Comparison of ENCODE assay signal across 9 cellular contexts in genomic region chr2:71154798-71155197, GRCh38. TPM values are rescaled to one million over a fixed set of nuclear protein-coding genes. Genes with fewer than 3 reads are reported as not detected.
DNase-seq lines count a peak whose midpoint lies in the region; ATAC-seq and TF ChIP-seq lines count a peak whose summit lies in the region.
"Had no signal": no experiment of that assay in that cellular context is flagged by ENCODE, and none has a peak within 500 bp of the region (broad histone marks: within the 10 kb centered on the region; RNA-seq: fewer than 3 reads in every experiment).

No MANE protein-coding gene starts in this region.

- H3F3A ChIP-seq in SU-DHL-6 (ENCODE audit: insufficient read depth) = no peaks in the 10 kb centered on the region

- WGBS in gastroesophageal sphincter (ENCODE audit: low coverage in 1 of 2), 2 donors = 69% methylated on average over 3 of the region's 6 CpGs; no CpG with 5 or more reads in 1 of the 2 donors

- H3K4me1 Mint-ChIP-seq in activated CD4-positive, alpha-beta T cell treated with anti-CD3 and anti-CD28 coated beads for 36 hours = peaks cover 4% of the 10 kb centered on the region

- TF ChIP-seq CTCF in SU-DHL-6 (IDR thresholded peaks at IDR 0.05; ENCODE audit: insufficient read depth, low read length, poor library complexity, severe bottlenecking) (peak; percentile 48), gastroesophageal sphincter (IDR thresholded peaks at IDR 0.05) (no peak)

- peaks cover 0 to 12% (median 0%) of the 10 kb centered on the region in 3 donors for H3K4me1 ChIP-seq in gastroesophageal sphincter

- H3K27ac Mint-ChIP-seq in activated CD4-positive, alpha-beta T cell treated with anti-CD3 and anti-CD28 coated beads for 36 hours = no peak overlapping the region

- no peaks in the 10 kb centered on the region for H3K79me2 ChIP-seq in SU-DHL-6 (ENCODE audit: insufficient read depth, low read length)

- H3K9ac ChIP-seq in SU-DHL-6 (ENCODE audit: low read length) = no peak overlapping the region

- intact Hi-C loops in activated CD4-positive, alpha-beta T cell treated with anti-CD3 and anti-CD28 coated beads for 36 hours (cut with DNase I, micrococcal nuclease) = loop anchor here (1.0 to 5.0 kb wide), 5 partner anchors 105 to 143 kb away; no protein-coding TSS in a partner anchor

- H3K36me3 Mint-ChIP-seq in activated CD4-positive, alpha-beta T cell treated with anti-CD3 and anti-CD28 coated beads for 36 hours (ENCODE audit: low read depth) = peaks cover 4% of the 10 kb centered on the region

- ATAC-seq in activated CD4-positive, alpha-beta T cell treated with anti-CD3 and anti-CD28 coated beads for 36 hours = peak; percentile 82
- ATAC-seq in HG03175 (IDR thresholded peaks at IDR 0.05; ENCODE audit: unreplicated experiment) = peak; percentile 83
- no peak for ATAC-seq in gastroesophageal sphincter
- no peak for ATAC-seq in GM21526 (IDR thresholded peaks at IDR 0.05; ENCODE audit: low FRiP score, unreplicated experiment)

- no peak overlapping the region for H3K4me3 Mint-ChIP-seq in activated CD4-positive, alpha-beta T cell treated with anti-CD3 and anti-CD28 coated beads for 36 hours

- DNase-seq in activated CD4-positive, alpha-beta T cell treated with anti-CD3 and anti-CD28 coated beads for 36 hours = peak; percentile 60
- DNase-seq in activated CD4-positive, alpha-beta T cell treated with anti-CD3 and anti-CD28 coated beads for 1 hour = no peak
- DNase-seq in lung microvascular endothelial cell (ENCODE audit: low read depth in 2 of 2) (peak; percentile 25 to 44), NCI-H128 (lab: John Stamatoyannopoulos, UW; ENCODE audit: unreplicated experiment) (no peak)

- H3K27ac ChIP-seq in SU-DHL-6 (ENCODE audit: low read depth, low read length) (no peak overlapping the region), gastroesophageal sphincter (no peak overlapping the region)
- H3K27ac ChIP-seq: C4-2B had no signal

- H3K27me3 ChIP-seq in SU-DHL-6 (ENCODE audit: low read length) (no peaks in the 10 kb centered on the region), gastroesophageal sphincter (no peaks in the 10 kb centered on the region)

- no peak overlapping the region for H3K4me3 ChIP-seq in SU-DHL-6 (ENCODE audit: insufficient read depth, low read length, poor library complexity, severe bottlenecking)
- H3K4me3 ChIP-seq in gastroesophageal sphincter = no peak overlapping the region

- H2AFZ ChIP-seq in SU-DHL-6 (ENCODE audit: low read depth, low read length, severe bottlenecking) = no peak overlapping the region

- no peaks in the 10 kb centered on the region; the same call in 1 of the 2 replicates for H3K36me3 ChIP-seq in SU-DHL-6 (ENCODE audit: low read length)
- peaks cover 0 to 10% of the 10 kb centered on the region in 2 donors for H3K36me3 ChIP-seq in gastroesophageal sphincter

- no peak overlapping the region for H3K4me2 ChIP-seq in SU-DHL-6 (ENCODE audit: low read depth, low read length, poor library complexity, severe bottlenecking)

- no peaks in the 10 kb centered on the region for H3K9me2 ChIP-seq in SU-DHL-6 (replicated peaks; ENCODE audit: insufficient read depth, low read length)

- H3K9me3 Mint-ChIP-seq in activated CD4-positive, alpha-beta T cell treated with anti-CD3 and anti-CD28 coated beads for 36 hours (ENCODE audit: low read depth) = no peaks in the 10 kb centered on the region

- POLR2A ChIA-PET in activated CD4-positive, alpha-beta T cell treated with anti-CD3 and anti-CD28 coated beads for 36 hours (lab: Charles Lee) = interaction anchor here (0.6 kb wide), 1 partner anchor 143 kb away, joined by 3 read pairs; no protein-coding TSS in a partner anchor

- H3K27me3 Mint-ChIP-seq in activated CD4-positive, alpha-beta T cell treated with anti-CD3 and anti-CD28 coated beads for 36 hours = peaks cover 3% of the 10 kb centered on the region

- CTCF ChIA-PET in activated CD4-positive, alpha-beta T cell treated with anti-CD3 and anti-CD28 coated beads for 36 hours (lab: Charles Lee) = interaction anchor here (0.7 to 1.4 kb wide), 3 partner anchors 24 to 264 kb away, joined by 3 to 5 read pairs (median 3); partner anchors contain the start of gene MPHOSPH10

- H4K20me1 ChIP-seq in SU-DHL-6 (ENCODE audit: low read depth, low read length) = no peaks in the 10 kb centered on the region

- no peak for TF ChIP-seq POLR2A in gastroesophageal sphincter (IDR thresholded peaks at IDR 0.05)

- H3K9me3 ChIP-seq in SU-DHL-6 (ENCODE audit: insufficient read depth, low read length) (no peaks in the 10 kb centered on the region), gastroesophageal sphincter (no peaks in the 10 kb centered on the region)

- TF ChIP-seq EP300 in gastroesophageal sphincter (IDR thresholded peaks at IDR 0.05) = no peak

RNA-seq across cellular contexts. Expression of gene MPHOSPH10, which starts 24.4 kb away (rescaled TPM):
- 10 to 100 TPM; 48.5 to 61.9 TPM for total RNA-seq in activated CD4-positive, alpha-beta T cell treated with anti-CD3 and anti-CD28 coated beads for 36 hours
- total RNA-seq in lung microvascular endothelial cell (11.8 and 14.9 TPM in 2 replicates), gastroesophageal sphincter (10 to 100 TPM; 16.2 to 24.6 (median 22.1) TPM)

RNA-seq across cellular contexts. Expression of gene MCEE, which starts 24.8 kb away (rescaled TPM):
- total RNA-seq in activated CD4-positive, alpha-beta T cell treated with anti-CD3 and anti-CD28 coated beads for 36 hours = 10 to 100 TPM; 10.2 to 13.6 TPM
- 7.8 and 10.7 TPM in 2 replicates for total RNA-seq in lung microvascular endothelial cell
- 10 to 100 TPM; 11.9 to 23.7 (median 19.1) TPM for total RNA-seq in gastroesophageal sphincter

Comparison
In these comparisons a context has a peak if more than half of its experiments do, and no peak if none do; other contexts are left out.
1. DNase-seq: peak in activated CD4-positive, alpha-beta T cell treated with anti-CD3 and anti-CD28 coated beads for 36 hours (single experiment) and lung microvascular endothelial cell (2 of 2); none in activated CD4-positive, alpha-beta T cell treated with anti-CD3 and anti-CD28 coated beads for 1 hour (single experiment) and NCI-H128 (single experiment).
2. ATAC-seq: peak in activated CD4-positive, alpha-beta T cell treated with anti-CD3 and anti-CD28 coated beads for 36 hours (single experiment) and HG03175 (single experiment); none in gastroesophageal sphincter (single experiment) and GM21526 (single experiment).